Comparison of ENCODE assay signal across 18 cellular contexts in the genomic region with DNA sequence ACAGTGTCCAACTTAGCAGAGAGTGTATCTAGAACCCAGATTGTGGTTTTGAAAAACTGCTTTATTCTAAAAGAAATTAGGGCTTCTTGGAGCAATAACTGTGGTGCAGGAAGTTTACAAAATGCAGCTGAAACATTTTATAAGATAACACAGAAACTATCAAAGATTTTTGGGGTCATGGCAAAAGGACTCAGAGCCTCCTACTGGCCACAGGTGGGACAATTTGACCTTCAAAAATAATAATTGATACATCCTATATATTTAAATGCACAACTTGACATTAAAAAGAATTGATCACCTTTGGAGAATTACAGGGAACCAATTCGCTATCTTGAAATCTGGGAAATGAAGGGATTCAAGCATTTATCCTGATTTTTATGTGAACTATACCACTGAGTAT.
DNase-seq lines count a peak whose midpoint lies in the region; ATAC-seq, FAIRE-seq and TF ChIP-seq lines count a peak whose summit lies in the region.
"Had no signal": no experiment of that assay in that cellular context is flagged by ENCODE, and none has a peak within 500 bp of the region (broad histone marks: within the 10 kb centered on the region; RNA-seq: fewer than 3 reads in every experiment).

No MANE protein-coding gene starts in this region.

- H3K27ac ChIP-seq in Karpas-422 (ENCODE audit: low read length), result no peak overlapping the region
- no peak overlapping the region for H3K27ac ChIP-seq in GM12878 (ENCODE audit: control insufficient read depth, insufficient read depth)
- H3K27ac ChIP-seq: parathyroid adenoma, SJSA1 had no signal

- H3K27me3 ChIP-seq in GM06990 (replicated peaks; ENCODE audit: control insufficient read depth, insufficient read depth, low read length), result no peaks in the 10 kb centered on the region
- no peaks in the 10 kb centered on the region for H3K27me3 ChIP-seq in Karpas-422 (ENCODE audit: low read length)
- no peaks in the 10 kb centered on the region for H3K27me3 ChIP-seq in GM12878 (replicated peaks in 1 of 2; ENCODE audit: control insufficient read depth in 2 of 2, insufficient read depth in 2 of 2, low read length in 1 of 2)
- H3K27me3 ChIP-seq: SJSA1 had no signal

- SMC1A ChIA-PET in GM12878 (lab: Charles Lee; ENCODE audit: uncharacterized antibody, unreplicated experiment), result no interaction called here

- no TSS peak for BruUV-seq in GM12878 (replicated peaks; lab: Mats Ljungman, UMichigan)

- H3K36me3 Mint-ChIP-seq in nephron progenitor cell (ENCODE audit: low read depth), result peaks cover 18% of the 10 kb centered on the region
- H3K36me3 Mint-ChIP-seq: CD4-positive, CD25-positive, alpha-beta regulatory T cell had no signal

- H3K4me1 ChIP-seq in Karpas-422 (ENCODE audit: low read length), result no peaks in the 10 kb centered on the region
- no peaks in the 10 kb centered on the region for H3K4me1 ChIP-seq in GM12878 (ENCODE audit: control insufficient read depth, insufficient read depth, low read length)
- H3K4me1 ChIP-seq: parathyroid adenoma had no signal

- ATAC-seq in GM12878 (no peak), HG02840 (IDR thresholded peaks at IDR 0.05; ENCODE audit: low FRiP score, unreplicated experiment) (no peak)
- ATAC-seq: activated naive CD8-positive, alpha-beta T cell treated with anti-CD3 and anti-CD28 coated beads, Interleukin-2, amount 50 U/mL, for 24 hours had no signal

- intact Hi-C loops in GM12878 (cut with micrococcal nuclease; ENCODE audit: unreplicated experiment), result no loop called here

- DNase-seq in GM06990 (ENCODE audit: extremely low read depth, insufficient read length), result no peak
- peak; percentile 47 for DNase-seq in Karpas-422
- no peak for DNase-seq in GM12878 (ENCODE audit: low read depth, low spot score)
- DNase-seq in nephron progenitor cell, result no peak
- no peak for DNase-seq in DMS53 treated with DMSO at 0.1 percent for 48 hours (lab: John Stamatoyannopoulos, UW; ENCODE audit: unreplicated experiment)
- no peak for DNase-seq in SW 1271 (lab: John Stamatoyannopoulos, UW)
- no peak for DNase-seq in NCI-H1417 (lab: John Stamatoyannopoulos, UW)
- DNase-seq: activated CD4-positive, alpha-beta T cell treated with anti-CD3 and anti-CD28 coated beads, Interleukin-2, amount 50 U/mL, for 48 hours; activated naive CD8-positive, alpha-beta T cell treated with anti-CD3 and anti-CD28 coated beads, Interleukin-2, amount 50 U/mL, for 24 hours; CD4-positive, CD25-positive, alpha-beta regulatory T cell; NCI-H1105; NK-92 treated with Interleukin-12 subunit alpha and Interleukin-12 subunit beta, amount 100 ng/mL, for 24 hours; stimulated activated CD4-positive, alpha-beta T cell treated with anti-CD3 and anti-CD28 coated beads, Interleukin-12 subunit alpha, Interleukin-12 subunit beta, amount 100 ng/mL, for 4 hours had no signal

- TF ChIP-seq POLR2A in GM12878 (IDR thresholded peaks at IDR 0.05; ENCODE audit: low read depth, low read length), result no peak

- H4K20me1 ChIP-seq in Karpas-422 (ENCODE audit: insufficient read depth, low read depth, low read length) (no peaks in the 10 kb centered on the region), GM12878 (ENCODE audit: control insufficient read depth, insufficient read depth) (no peaks in the 10 kb centered on the region)

- no peak for TF ChIP-seq EP300 in GM12878 (IDR thresholded peaks at IDR 0.05; ENCODE audit: borderline replicate concordance in 1 of 2, control insufficient read depth in 1 of 2, low read depth in 2 of 2, low read length in 2 of 2)

- TF ChIP-seq CTCF in GM06990 (IDR thresholded peaks at IDR 0.05; ENCODE audit: insufficient read depth, low read length, poor library complexity, severe bottlenecking) (peak; percentile 46), GM12878 (IDR thresholded peaks at IDR 0.05 in 2 of 3, conservative IDR thresholded peaks at IDR 0.05 in 1 of 3; ENCODE audit: control insufficient read depth in 2 of 3, extremely low read depth in 1 of 3, insufficient read depth in 1 of 3, low read depth in 3 of 3, low read length in 3 of 3) (peak; percentile 26 to 34 (median 28); a peak in 3 of 6 replicates), nephron progenitor cell (IDR thresholded peaks at IDR 0.05) (peak; percentile 11)

- CTCF ChIA-PET in GM12878 (lab: Yijun Ruan, JAX), result interaction anchor here (1.2 to 1.7 kb wide), 3 partner anchors 9 to 45 kb away, joined by 4 to 8 read pairs (median 5); no protein-coding TSS in a partner anchor

- no peaks in the 10 kb centered on the region for H3K36me3 ChIP-seq in GM06990 (ENCODE audit: control insufficient read depth, insufficient read depth, low read length)
- no peaks in the 10 kb centered on the region for H3K36me3 ChIP-seq in Karpas-422 (ENCODE audit: insufficient read depth, low read length)
- no peaks in the 10 kb centered on the region for H3K36me3 ChIP-seq in GM12878 (ENCODE audit: control insufficient read depth in 2 of 2, insufficient read depth in 2 of 2, low read length in 1 of 2)
- H3K36me3 ChIP-seq: SJSA1 had no signal

- RAD21 ChIA-PET in GM12878 (lab: Charles Lee; ENCODE audit: unreplicated experiment), result interaction anchor here (0.6 to 1.1 kb wide), 3 partner anchors 12 to 48 kb away, joined by 3 read pairs; no protein-coding TSS in a partner anchor

- no peak overlapping the region for H3K27ac Mint-ChIP-seq in nephron progenitor cell
- H3K27ac Mint-ChIP-seq: activated naive CD8-positive, alpha-beta T cell treated with anti-CD3 and anti-CD28 coated beads, Interleukin-2, amount 50 U/mL, for 24 hours; activated T-helper 1 cell treated with anti-CD3 and anti-CD28 coated beads, Interleukin-12 subunit alpha, Interleukin-12 subunit beta, Interleukin-2, Interleukin-4 antibody, amounts not matched to agents 30 ng/mL and 10 ng/mL and 1 ng/mL, durations not matched to agents 14 hours and 24 hours and 36 hours had no signal

- in situ Hi-C loops in GM12878 (cut with MboI), result no loop called here

- no peak for FAIRE-seq in GM12878 (lab: Jason Lieb, UNC)
- FAIRE-seq: TTC549 had no signal

- H3K9me2 ChIP-seq in Karpas-422 (replicated peaks; ENCODE audit: insufficient read depth, low read length), result no peaks in the 10 kb centered on the region

- 0% methylated on average over 1 of the region's 1 CpG for WGBS in GM12878 (ENCODE audit: insufficient coverage, insufficient replicate concordance, low lambda C conversion rate, missing lambda C conversion rate)

- H3K79me2 ChIP-seq in Karpas-422 (ENCODE audit: low read length), result no peaks in the 10 kb centered on the region
- H3K79me2 ChIP-seq in GM12878 (ENCODE audit: control insufficient read depth, insufficient read depth, low read length), result no peaks in the 10 kb centered on the region
- H3K79me2 ChIP-seq: parathyroid adenoma had no signal

- H3K9me3 ChIP-seq in Karpas-422 (ENCODE audit: low read length) (no peaks in the 10 kb centered on the region), GM12878 (replicated peaks; ENCODE audit: control insufficient read depth, insufficient read depth, low read length) (no peaks in the 10 kb centered on the region; the same call in 2 of the 3 replicates)
- H3K9me3 ChIP-seq: SJSA1 had no signal

- H3K4me2 ChIP-seq in Karpas-422 (ENCODE audit: low read depth, low read length, poor library complexity, severe bottlenecking) (no peak overlapping the region), GM12878 (ENCODE audit: control insufficient read depth, insufficient read depth) (no peak overlapping the region)

- 0 out of 2 replicates have a peak, but pooled peaks have one; percentile 6 for TF ChIP-seq RAD21 in GM12878 (IDR thresholded peaks at IDR 0.05; ENCODE audit: insufficient read depth, low read depth, low read length)

- H2AFZ ChIP-seq in Karpas-422 (ENCODE audit: low read length) (no peak overlapping the region), GM12878 (ENCODE audit: control insufficient read depth, low read depth, low read length) (no peak overlapping the region)
- H2AFZ ChIP-seq: parathyroid adenoma had no signal

- H3K9me3 Mint-ChIP-seq in nephron progenitor cell, result peaks cover 15% of the 10 kb centered on the region
- H3K9me3 Mint-ChIP-seq: activated T-helper 1 cell treated with anti-CD3 and anti-CD28 coated beads, Interleukin-12 subunit alpha, Interleukin-12 subunit beta, Interleukin-2, Interleukin-4 antibody, amounts not matched to agents 30 ng/mL and 10 ng/mL and 1 ng/mL, durations not matched to agents 14 hours and 24 hours and 36 hours had no signal

- POLR2A ChIA-PET in GM12878 (lab: Charles Lee), result no interaction called here

- H3K4me1 Mint-ChIP-seq in nephron progenitor cell, result peaks cover 19% of the 10 kb centered on the region
- H3K4me1 Mint-ChIP-seq: activated naive CD8-positive, alpha-beta T cell treated with anti-CD3 and anti-CD28 coated beads, Interleukin-2, amount 50 U/mL, for 24 hours; CD4-positive, CD25-positive, alpha-beta regulatory T cell had no signal

- H3K9ac ChIP-seq in Karpas-422 (ENCODE audit: low read length), result no peak overlapping the region
- no peak overlapping the region for H3K9ac ChIP-seq in GM12878 (ENCODE audit: control insufficient read depth, insufficient read depth, low read length)
- H3K9ac ChIP-seq: parathyroid adenoma had no signal

- H3K27me3 Mint-ChIP-seq in nephron progenitor cell (ENCODE audit: low read depth, poor library complexity), result peaks cover 3% of the 10 kb centered on the region
- H3K27me3 Mint-ChIP-seq: activated naive CD8-positive, alpha-beta T cell treated with anti-CD3 and anti-CD28 coated beads, Interleukin-2, amount 50 U/mL, for 24 hours; CD4-positive, CD25-positive, alpha-beta regulatory T cell had no signal

- no peak overlapping the region for H3K4me3 ChIP-seq in GM06990 (replicated peaks; ENCODE audit: low read depth, low read length)
- H3K4me3 ChIP-seq in Karpas-422 (ENCODE audit: low read length), result no peak overlapping the region
- no peak overlapping the region for H3K4me3 ChIP-seq in GM12878
- H3K4me3 ChIP-seq: SJSA1 had no signal

- no peak overlapping the region for H3K4me3 Mint-ChIP-seq in nephron progenitor cell
- H3K4me3 Mint-ChIP-seq: activated naive CD8-positive, alpha-beta T cell treated with anti-CD3 and anti-CD28 coated beads, Interleukin-2, amount 50 U/mL, for 24 hours; activated T-helper 1 cell treated with anti-CD3 and anti-CD28 coated beads, Interleukin-12 subunit alpha, Interleukin-12 subunit beta, Interleukin-2, Interleukin-4 antibody, amounts not matched to agents 30 ng/mL and 10 ng/mL and 1 ng/mL, durations not matched to agents 14 hours and 24 hours and 36 hours; CD4-positive, CD25-positive, alpha-beta regulatory T cell had no signal

TF ChIP-seq in GM12878, 131 proteins besides CTCF, POLR2A, EP300 and RAD21:
- TF ChIP-seq MEF2B (IDR thresholded peaks at IDR 0.05; ENCODE audit: partially characterized antibody, poor library complexity, severe bottlenecking) (no peak), NBN (IDR thresholded peaks at IDR 0.05) (no peak), ASH2L (IDR thresholded peaks at IDR 0.05; ENCODE audit: borderline replicate concordance, low read depth) (no peak), SMC3 (IDR thresholded peaks at IDR 0.05; ENCODE audit: borderline replicate concordance, low read length) (peak; percentile 30; the same call in 1 of the 2 replicates), KLF5 (IDR thresholded peaks at IDR 0.05; ENCODE audit: partially characterized antibody) (no peak)
TF ChIP-seq in GM12878: peak in this region for 1.
